In the genomic region with DNA sequence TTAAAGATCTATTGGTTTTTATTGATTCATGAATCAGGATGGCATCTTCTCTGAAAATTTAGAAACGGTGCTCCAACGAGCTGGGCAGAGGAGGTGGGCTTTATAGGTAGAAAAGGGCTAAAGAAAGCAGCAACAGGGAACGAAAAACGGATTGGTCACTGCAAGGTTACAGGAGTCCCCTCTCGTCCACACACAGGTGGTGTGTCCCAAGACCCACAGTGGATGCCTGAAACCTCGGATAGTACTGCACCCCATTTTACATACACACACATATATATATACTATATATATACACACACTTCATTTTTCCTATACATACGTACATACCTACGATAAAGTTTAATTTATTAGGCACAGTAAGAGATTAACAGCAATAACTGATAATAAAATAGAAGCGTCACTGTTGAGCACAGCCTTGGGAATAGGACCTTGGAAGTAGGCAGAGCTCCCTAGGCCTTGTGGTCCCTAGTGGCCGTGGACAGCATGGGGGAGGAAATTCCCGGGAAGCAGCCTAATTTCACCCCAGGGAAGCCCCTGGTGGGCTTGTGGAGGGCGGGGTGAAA, we compare ENCODE assay signal across 8 cellular contexts. TPM values are rescaled to one million over a fixed set of nuclear protein-coding genes. Genes with fewer than 3 reads are reported as not detected.
DNase-seq lines count a peak whose midpoint lies in the region; ATAC-seq, FAIRE-seq and TF ChIP-seq lines count a peak whose summit lies in the region.

No MANE protein-coding gene starts in this region.

- POLR2A ChIA-PET in activated CD4-positive, alpha-beta T cell treated with anti-CD3 and anti-CD28 coated beads for 36 hours (lab: Charles Lee): interaction anchor here (0.7 to 1.7 kb wide), 3 partner anchors 11 to 114 kb away, joined by 3 to 8 read pairs (median 3); a partner anchor contains a TSS

- H3K4me2 ChIP-seq in astrocyte (ENCODE audit: low read length): peak overlapping the region; percentile 91

- peak overlapping the region; percentile 77 for H2AFZ ChIP-seq in astrocyte (ENCODE audit: low read depth, low read length)

- peak overlapping the region; percentile 75 for H3K27ac Mint-ChIP-seq in activated CD4-positive, alpha-beta T cell treated with anti-CD3 and anti-CD28 coated beads for 36 hours
- no peak overlapping the region for H3K27ac Mint-ChIP-seq in astrocyte (ENCODE audit: unreplicated experiment)

- intact Hi-C loops in activated CD4-positive, alpha-beta T cell treated with anti-CD3 and anti-CD28 coated beads for 36 hours (cut with DNase I, micrococcal nuclease): loop anchor here in 1 of 2 experiments (1.0 to 10.0 kb wide), 10 partner anchors 9 to 1094 kb away; a partner anchor contains a TSS

- H3K36me3 Mint-ChIP-seq in activated CD4-positive, alpha-beta T cell treated with anti-CD3 and anti-CD28 coated beads for 36 hours (ENCODE audit: low read depth): peaks cover 11% of the 10 kb centered on the region
- H3K36me3 Mint-ChIP-seq in astrocyte (ENCODE audit: low read depth, unreplicated experiment): no peaks in the 10 kb centered on the region

- TF ChIP-seq CTCF in astrocyte (IDR thresholded peaks at IDR 0.05; ENCODE audit: insufficient read depth, low read depth, low read length) (no peak), kidney epithelial cell (IDR thresholded peaks at IDR 0.05; ENCODE audit: insufficient read depth, low read length, poor library complexity, severe bottlenecking) (no peak), thoracic aorta (IDR thresholded peaks at IDR 0.05) (no peak)

- CTCF ChIA-PET in activated CD4-positive, alpha-beta T cell treated with anti-CD3 and anti-CD28 coated beads for 36 hours (lab: Charles Lee): interaction anchor here (0.9 to 4.0 kb wide), 5 partner anchors 12 to 108 kb away, joined by 3 to 45 read pairs (median 12); no protein-coding TSS in a partner anchor

- H3K27me3 ChIP-seq in astrocyte (ENCODE audit: insufficient read depth, low read length) (no peaks in the 10 kb centered on the region), kidney epithelial cell (ENCODE audit: control insufficient read depth, insufficient read depth, low read length) (no peaks in the 10 kb centered on the region), thoracic aorta (replicated peaks; ENCODE audit: insufficient read depth) (no peaks in the 10 kb centered on the region)

- H4K20me1 ChIP-seq in astrocyte (ENCODE audit: insufficient read depth, low read length): no peaks in the 10 kb centered on the region

- H3K4me1 Mint-ChIP-seq in activated CD4-positive, alpha-beta T cell treated with anti-CD3 and anti-CD28 coated beads for 36 hours: peaks cover 45% of the 10 kb centered on the region
- H3K4me1 Mint-ChIP-seq in astrocyte (ENCODE audit: low read depth, unreplicated experiment): peaks cover 15% of the 10 kb centered on the region

- peaks cover 7% of the 10 kb centered on the region for H3K36me3 ChIP-seq in astrocyte (ENCODE audit: insufficient read depth, low read length)
- no peaks in the 10 kb centered on the region for H3K36me3 ChIP-seq in kidney epithelial cell (ENCODE audit: control insufficient read depth, insufficient read depth, low read length)
- peaks cover 4% of the 10 kb centered on the region for H3K36me3 ChIP-seq in thoracic aorta

- peak overlapping the region; percentile 76 for H3K4me3 Mint-ChIP-seq in activated CD4-positive, alpha-beta T cell treated with anti-CD3 and anti-CD28 coated beads for 36 hours
- peak overlapping the region; percentile 83 for H3K4me3 Mint-ChIP-seq in astrocyte (ENCODE audit: unreplicated experiment)

- H3K9me3 ChIP-seq in astrocyte (ENCODE audit: insufficient read depth, low read depth, low read length): no peaks in the 10 kb centered on the region
- H3K9me3 ChIP-seq in thoracic aorta: no peaks in the 10 kb centered on the region

- no peak overlapping the region for H3K27ac ChIP-seq in astrocyte (ENCODE audit: low read depth, low read length)
- peak overlapping the region; percentile 67 to 68 for H3K27ac ChIP-seq in thoracic aorta

- FAIRE-seq in astrocyte (lab: Jason Lieb, UNC): no peak

- H3K4me1 ChIP-seq in astrocyte (ENCODE audit: insufficient read depth, low read length) (peaks cover 3% of the 10 kb centered on the region), thoracic aorta (ENCODE audit: control insufficient read depth in 1 of 2, low read depth in 2 of 2) (peaks cover 10 to 20% of the 10 kb centered on the region in 2 donors)

- no peak for DNase-seq in activated CD4-positive, alpha-beta T cell treated with anti-CD3 and anti-CD28 coated beads for 36 hours
- no peak for DNase-seq in activated CD4-positive, alpha-beta T cell treated with anti-CD3 and anti-CD28 coated beads, Interleukin-2, amount 50 U/mL, for 4 hours
- DNase-seq in astrocyte (ENCODE audit: low read depth) (no peak), kidney epithelial cell (ENCODE audit: low read depth) (no peak), thoracic aorta (ENCODE audit: low spot score) (no peak), DMS79 (lab: John Stamatoyannopoulos, UW) (no peak), activated gamma-delta T cell (lab: John Stamatoyannopoulos, UW) (no peak)

- peak overlapping the region; percentile 78 for H3K4me3 ChIP-seq in astrocyte (ENCODE audit: insufficient read depth, low read depth, low read length)
- H3K4me3 ChIP-seq in kidney epithelial cell (ENCODE audit: low read depth, low read length): peak overlapping the region; percentile 30
- peak overlapping the region; percentile 91 for H3K4me3 ChIP-seq in thoracic aorta

- H3K9ac ChIP-seq in astrocyte (ENCODE audit: low read length): no peak overlapping the region

- peaks cover 6% of the 10 kb centered on the region for H3K9me3 Mint-ChIP-seq in activated CD4-positive, alpha-beta T cell treated with anti-CD3 and anti-CD28 coated beads for 36 hours (ENCODE audit: low read depth)
- no peaks in the 10 kb centered on the region for H3K9me3 Mint-ChIP-seq in astrocyte (ENCODE audit: unreplicated experiment)

- no peaks in the 10 kb centered on the region for H3K27me3 Mint-ChIP-seq in activated CD4-positive, alpha-beta T cell treated with anti-CD3 and anti-CD28 coated beads for 36 hours
- H3K27me3 Mint-ChIP-seq in astrocyte (ENCODE audit: low read depth, unreplicated experiment): no peaks in the 10 kb centered on the region

- peaks cover 17% of the 10 kb centered on the region for H3K79me2 ChIP-seq in astrocyte (ENCODE audit: insufficient read depth, low read length)

- no peak for ATAC-seq in activated CD4-positive, alpha-beta T cell treated with anti-CD3 and anti-CD28 coated beads for 36 hours
- peak; percentile 9 for ATAC-seq in thoracic aorta (ENCODE audit: insufficient number of reproducible peaks, low FRiP score, low read depth)
- ATAC-seq in HG02588 (IDR thresholded peaks at IDR 0.05; ENCODE audit: unreplicated experiment): no peak

RNA-seq across cellular contexts. Expression of a gene that starts 0.7 kb away (rescaled TPM):
- 10 to 100 TPM; 51.4 to 70.4 TPM for total RNA-seq in activated CD4-positive, alpha-beta T cell treated with anti-CD3 and anti-CD28 coated beads for 36 hours
- total RNA-seq in astrocyte (38.8 and 41.6 TPM in 2 replicates), kidney epithelial cell (48.5 and 60.2 TPM in 2 replicates), thoracic aorta (10 to 100 TPM; 51.0 to 53.4 TPM)

Comparison
In these comparisons a context has a peak if more than half of its experiments do, and no peak if none do; other contexts are left out.
1. H3K4me3 ChIP-seq: peak in every context shown above with its lines; median percentile 91 in thoracic aorta; 78 in astrocyte; 30 in kidney epithelial cell.